In genomic region chr7:7035851-7036250, GRCh38 we compare ENCODE assay signal across 5 cellular contexts.
"Had no signal": no experiment of that assay in that cellular context is flagged by ENCODE, and none has a peak within 500 bp of the region (broad histone marks: within the 10 kb centered on the region; RNA-seq: fewer than 3 reads in every experiment).

No MANE protein-coding gene starts in this region.

- DNase-seq: IMR-90, KBM-7 had no signal

- H3K27ac ChIP-seq: HL-60 had no signal

- H3K4me1 Mint-ChIP-seq: IgD-negative memory B cell had no signal

- H3K36me3 Mint-ChIP-seq: IgD-negative memory B cell had no signal

- H3K4me3 ChIP-seq: K562 had no signal
